ENCODE assay signal across 8 cellular contexts in genomic region chr2:152594022-152594712, GRCh38.
DNase-seq lines count a peak whose midpoint lies in the region; ATAC-seq and TF ChIP-seq lines count a peak whose summit lies in the region.

No MANE protein-coding gene starts in this region.

- no peak for TF ChIP-seq CTCF in activated B cell treated with CpG ODN at 0.5 μM for 24 hours (IDR thresholded peaks at IDR 0.05)
- no peak for TF ChIP-seq CTCF in esophagus squamous epithelium (IDR thresholded peaks at IDR 0.05)

- H3K36me3 Mint-ChIP-seq in activated CD4-positive, alpha-beta T cell treated with anti-CD3 and anti-CD28 coated beads, Interleukin-2, amount 10 ng/mL, durations not matched to agents 7 days and 5 days (ENCODE audit: low read depth), result no peaks in the 10 kb centered on the region
- H3K36me3 Mint-ChIP-seq in activated B cell treated with CpG ODN at 0.5 μM for 24 hours (ENCODE audit: low read depth), result no peaks in the 10 kb centered on the region
- H3K36me3 Mint-ChIP-seq in naive B cell, result peaks cover 0 to 6% of the 10 kb centered on the region in 2 donors

- CTCF ChIA-PET in activated CD4-positive, alpha-beta T cell treated with anti-CD3 and anti-CD28 coated beads, Interleukin-2, amount 10 ng/mL, durations not matched to agents 7 days and 5 days (lab: Charles Lee), result interaction anchor here (1.3 kb wide), 1 partner anchor 41 kb away, joined by 4 read pairs; no protein-coding TSS in a partner anchor
- CTCF ChIA-PET in activated B cell treated with CpG ODN at 0.5 μM for 24 hours (lab: Charles Lee), result interaction anchor here (1.1 to 1.7 kb wide), 2 partner anchors 41 to 418 kb away, joined by 3 to 7 read pairs; partner anchors contain the start of gene STAM2

- no peaks in the 10 kb centered on the region for H3K4me1 ChIP-seq in esophagus squamous epithelium

- no peaks in the 10 kb centered on the region for H3K27me3 Mint-ChIP-seq in activated CD4-positive, alpha-beta T cell treated with anti-CD3 and anti-CD28 coated beads, Interleukin-2, amount 10 ng/mL, durations not matched to agents 7 days and 5 days
- H3K27me3 Mint-ChIP-seq in activated B cell treated with CpG ODN at 0.5 μM for 24 hours (no peaks in the 10 kb centered on the region), naive B cell (no peaks in the 10 kb centered on the region)

- no peak overlapping the region for H3K4me3 ChIP-seq in esophagus squamous epithelium

- no peaks in the 10 kb centered on the region for H3K27me3 ChIP-seq in esophagus squamous epithelium

- no peak overlapping the region for H3K4me3 Mint-ChIP-seq in activated CD4-positive, alpha-beta T cell treated with anti-CD3 and anti-CD28 coated beads, Interleukin-2, amount 10 ng/mL, durations not matched to agents 7 days and 5 days
- H3K4me3 Mint-ChIP-seq in activated B cell treated with CpG ODN at 0.5 μM for 24 hours (peak overlapping the region; percentile 17), naive B cell (peak overlapping the region in 3 of 8 donors; percentile 47 to 63 (median 48))

- no peaks in the 10 kb centered on the region for H3K36me3 ChIP-seq in esophagus squamous epithelium

- intact Hi-C loops in activated B cell treated with CpG ODN at 0.5 μM for 24 hours (cut with micrococcal nuclease), result loop anchor here (2.0 kb wide), 1 partner anchor 19 kb away; no protein-coding TSS in a partner anchor
- intact Hi-C loops in esophagus squamous epithelium (cut with DNase I), result no loop called here

- ATAC-seq in HG03103 (IDR thresholded peaks at IDR 0.05; ENCODE audit: low read depth, unreplicated experiment) (peak; percentile 90), activated B cell treated with CpG ODN at 0.5 μM for 24 hours (ENCODE audit: low read depth) (peak; percentile 96), naive B cell (ENCODE audit: low read depth in 2 of 2) (peak; percentile 95 to 97)

- POLR2A ChIA-PET in activated CD4-positive, alpha-beta T cell treated with anti-CD3 and anti-CD28 coated beads, Interleukin-2, amount 10 ng/mL, durations not matched to agents 7 days and 5 days (lab: Charles Lee), result no interaction called here
- POLR2A ChIA-PET in activated B cell treated with CpG ODN at 0.5 μM for 24 hours (lab: Charles Lee), result no interaction called here

- no peaks in the 10 kb centered on the region for H3K9me3 Mint-ChIP-seq in activated CD4-positive, alpha-beta T cell treated with anti-CD3 and anti-CD28 coated beads, Interleukin-2, amount 10 ng/mL, durations not matched to agents 7 days and 5 days
- H3K9me3 Mint-ChIP-seq in activated B cell treated with CpG ODN at 0.5 μM for 24 hours (no peaks in the 10 kb centered on the region), naive B cell (no peaks in the 10 kb centered on the region)

- TF ChIP-seq POLR2A in esophagus squamous epithelium (IDR thresholded peaks at IDR 0.05), result no peak

- peak overlapping the region in 1 of 4 donors; percentile 21 for H3K27ac ChIP-seq in esophagus squamous epithelium

- H3K27ac Mint-ChIP-seq in activated CD4-positive, alpha-beta T cell treated with anti-CD3 and anti-CD28 coated beads, Interleukin-2, amount 10 ng/mL, durations not matched to agents 7 days and 5 days, result peak overlapping the region; percentile 15
- H3K27ac Mint-ChIP-seq in activated B cell treated with CpG ODN at 0.5 μM for 24 hours (peak overlapping the region; percentile 9), naive B cell (peak overlapping the region; percentile 26 to 90 (median 78))

- WGBS in esophagus squamous epithelium, 2 donors, result 48 to 63% methylated on average over 4 to 6 of the region's 6 CpGs

- H3K9me3 ChIP-seq in esophagus squamous epithelium, result no peaks in the 10 kb centered on the region

- DNase-seq in activated CD4-positive, alpha-beta T cell treated with anti-CD3 and anti-CD28 coated beads, Interleukin-2, amount 10 ng/mL, durations not matched to agents 7 days and 5 days, result peak; percentile 12
- DNase-seq in activated CD4-positive, alpha-beta T cell treated with anti-CD3 and anti-CD28 coated beads, Interleukin-2, amount 50 U/mL, for 48 hours, result no peak
- DNase-seq in activated B cell treated with CpG ODN at 0.5 μM for 24 hours, result no peak
- DNase-seq in naive B cell, result peak; percentile 52
- no peak for DNase-seq in COLO668 (lab: John Stamatoyannopoulos, UW; ENCODE audit: unreplicated experiment)
- DNase-seq in NCI-H345 treated with DMSO at 0.1 percent for 48 hours (lab: John Stamatoyannopoulos, UW; ENCODE audit: unreplicated experiment), result no peak
- DNase-seq in esophagus squamous epithelium (lab: John Stamatoyannopoulos, UW), result no peak

- H3K4me1 Mint-ChIP-seq in activated CD4-positive, alpha-beta T cell treated with anti-CD3 and anti-CD28 coated beads, Interleukin-2, amount 10 ng/mL, durations not matched to agents 7 days and 5 days, result peaks cover 6% of the 10 kb centered on the region
- peaks cover 15% of the 10 kb centered on the region for H3K4me1 Mint-ChIP-seq in activated B cell treated with CpG ODN at 0.5 μM for 24 hours
- peaks cover 11 to 25% (median 14%) of the 10 kb centered on the region in 3 donors for H3K4me1 Mint-ChIP-seq in naive B cell

Comparison
In these comparisons a context has a peak if more than half of its experiments do, and no peak if none do; other contexts are left out.
1. DNase-seq: peak in activated CD4-positive, alpha-beta T cell treated with anti-CD3 and anti-CD28 coated beads, Interleukin-2, amount 10 ng/mL, durations not matched to agents 7 days and 5 days (single experiment) and naive B cell (single experiment); none in activated CD4-positive, alpha-beta T cell treated with anti-CD3 and anti-CD28 coated beads, Interleukin-2, amount 50 U/mL, for 48 hours (0 of 2), activated B cell treated with CpG ODN at 0.5 μM for 24 hours (single experiment), COLO668 (single experiment), NCI-H345 treated with DMSO at 0.1 percent for 48 hours (single experiment) and esophagus squamous epithelium (single experiment).
2. H3K27ac Mint-ChIP-seq: peak in every context shown above with its lines; median percentile 78 in naive B cell; 15 in activated CD4-positive, alpha-beta T cell treated with anti-CD3 and anti-CD28 coated beads, Interleukin-2, amount 10 ng/mL, durations not matched to agents 7 days and 5 days; 9 in activated B cell treated with CpG ODN at 0.5 μM for 24 hours.
3. Peak in every context shown above with its lines, with median percentiles within 50 percentile points of each other: ATAC-seq.